ENCODE assay signal across 8 cellular contexts in the genomic region with DNA sequence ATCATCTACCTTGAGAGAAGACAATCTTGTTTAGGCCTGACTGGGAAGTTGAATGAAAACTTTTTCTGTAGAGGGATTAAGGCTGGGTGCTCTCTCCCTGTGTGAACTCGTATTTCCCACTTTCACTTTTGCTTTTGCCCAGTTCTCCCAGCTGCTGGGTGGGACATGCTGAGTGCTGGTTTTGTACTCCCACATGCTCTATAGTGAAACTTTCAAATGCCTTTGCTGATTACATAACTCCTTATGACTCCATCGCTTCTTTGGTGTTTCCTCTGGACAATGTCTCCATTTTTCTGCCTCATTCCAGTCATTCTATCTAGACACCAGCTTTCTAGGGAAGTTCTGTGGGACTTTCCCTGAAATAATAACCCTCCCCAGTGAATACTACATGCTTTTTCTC.
DNase-seq lines count a peak whose midpoint lies in the region; ATAC-seq and TF ChIP-seq lines count a peak whose summit lies in the region.

No MANE protein-coding gene starts in this region.

- no peaks in the 10 kb centered on the region for H3K36me3 Mint-ChIP-seq in CD4-positive, alpha-beta memory T cell

- no peak overlapping the region for H3K23ac ChIP-seq in trophoblast cell (ENCODE audit: low read length)

- H3K27ac ChIP-seq in CD4-positive, alpha-beta memory T cell (ENCODE audit: low read depth, low read length): no peak overlapping the region
- peak overlapping the region; percentile 65 for H3K27ac ChIP-seq in trophoblast cell (ENCODE audit: low read depth, low read length)
- H3K27ac ChIP-seq in tibial artery: no peak overlapping the region

- no peaks in the 10 kb centered on the region for H3K9me3 ChIP-seq in CD4-positive, alpha-beta memory T cell (ENCODE audit: control insufficient read depth in 1 of 2, low read length in 2 of 2)
- H3K9me3 ChIP-seq in MG63 (no peaks in the 10 kb centered on the region), trophoblast cell (ENCODE audit: insufficient read depth, low read depth, low read length) (no peaks in the 10 kb centered on the region), tibial artery (no peaks in the 10 kb centered on the region)

- H2AK5ac ChIP-seq in trophoblast cell (ENCODE audit: low read length): no peak overlapping the region

- H3K4me1 Mint-ChIP-seq in CD4-positive, alpha-beta memory T cell: peaks cover 6 to 16% (median 11%) of the 10 kb centered on the region in 4 donors

- H3K18ac ChIP-seq in trophoblast cell (ENCODE audit: low read length): no peak overlapping the region

- peak; percentile 93 for ATAC-seq in GM21360 (IDR thresholded peaks at IDR 0.05; ENCODE audit: unreplicated experiment)

- H3K27me3 Mint-ChIP-seq in CD4-positive, alpha-beta memory T cell: peaks cover 0 to 9% of the 10 kb centered on the region in 2 donors

- peak overlapping the region; percentile 26 for H3K4me2 ChIP-seq in trophoblast cell (ENCODE audit: low read length)

- DNase-seq in CD4-positive, alpha-beta memory T cell: no peak
- DNase-seq in MG63 (peak; percentile 31), epidermal melanocyte (ENCODE audit: insufficient read length, low spot score) (peak; percentile 71), trophoblast cell (peak; percentile 81 to 98), tibial artery (no peak), NCI-H2196 treated with DMSO at 0.1 percent for 48 hours (lab: John Stamatoyannopoulos, UW; ENCODE audit: unreplicated experiment) (no peak), SKM-1 treated with dmso at 0.1 percent for 144 hours (lab: John Stamatoyannopoulos, UW; ENCODE audit: unreplicated experiment) (no peak)

- H3K4me3 Mint-ChIP-seq in CD4-positive, alpha-beta memory T cell: peak overlapping the region in 5 of 8 donors; percentile 1 to 23 (median 17)

- H3K4ac ChIP-seq in trophoblast cell (ENCODE audit: low read depth, low read length): no peak overlapping the region

- H2BK120ac ChIP-seq in trophoblast cell (ENCODE audit: insufficient read depth, low read length, poor library complexity): peak overlapping the region; percentile 64

- H3K27ac Mint-ChIP-seq in CD4-positive, alpha-beta memory T cell: peak overlapping the region in 1 of 7 donors; percentile 15

- CTCF ChIA-PET in CD4-positive, alpha-beta memory T cell (lab: Charles Lee; ENCODE audit: partially characterized antibody): interaction anchor here (1.0 kb wide), 1 partner anchor 14 kb away, joined by 3 read pairs; no protein-coding TSS in a partner anchor

- no peak for TF ChIP-seq CTCF in tibial artery (IDR thresholded peaks at IDR 0.05)

- no peak overlapping the region for H4K12ac ChIP-seq in trophoblast cell (ENCODE audit: low read depth, low read length)

- peaks cover 18% of the 10 kb centered on the region for H3K4me1 ChIP-seq in CD4-positive, alpha-beta memory T cell (ENCODE audit: insufficient read depth, low read length)
- H3K4me1 ChIP-seq in trophoblast cell (ENCODE audit: control insufficient read depth in 1 of 2, insufficient read depth in 2 of 2, low read length in 2 of 2) (peaks cover 7 to 15% of the 10 kb centered on the region in 2 experiments), tibial artery (peaks cover 0 to 9% (median 2%) of the 10 kb centered on the region in 4 donors)

- no peaks in the 10 kb centered on the region for H3K36me3 ChIP-seq in CD4-positive, alpha-beta memory T cell (ENCODE audit: insufficient read depth, low read length)
- H3K36me3 ChIP-seq in MG63: no peaks in the 10 kb centered on the region
- H3K36me3 ChIP-seq in trophoblast cell (ENCODE audit: control insufficient read depth in 1 of 2, insufficient read depth in 2 of 2, low read length in 2 of 2): no peaks in the 10 kb centered on the region
- no peaks in the 10 kb centered on the region for H3K36me3 ChIP-seq in tibial artery

- no peak overlapping the region for H2AFZ ChIP-seq in trophoblast cell (ENCODE audit: insufficient read depth, low read length, poor library complexity)

- H3K27me3 ChIP-seq in CD4-positive, alpha-beta memory T cell (ENCODE audit: insufficient read depth, low read length): no peaks in the 10 kb centered on the region
- H3K27me3 ChIP-seq in MG63 (no peaks in the 10 kb centered on the region), trophoblast cell (ENCODE audit: insufficient read depth, low read length) (no peaks in the 10 kb centered on the region), tibial artery (peaks cover 0 to 2% of the 10 kb centered on the region in 2 donors)

- POLR2A ChIA-PET in CD4-positive, alpha-beta memory T cell (lab: Charles Lee; ENCODE audit: partially characterized antibody): no interaction called here

- H4K8ac ChIP-seq in trophoblast cell (ENCODE audit: low read depth, low read length): no peak overlapping the region

- peaks cover 7% of the 10 kb centered on the region for H3K79me1 ChIP-seq in trophoblast cell (ENCODE audit: low read length)

- H3K4me3 ChIP-seq in CD4-positive, alpha-beta memory T cell (ENCODE audit: low read length in 2 of 2): no peak overlapping the region
- H3K4me3 ChIP-seq in MG63 (peak overlapping the region; percentile 22), trophoblast cell (ENCODE audit: low read depth, low read length) (no peak overlapping the region), tibial artery (peak overlapping the region in 1 of 2 donors; percentile 2)

- peak overlapping the region; percentile 3 for H2BK5ac ChIP-seq in trophoblast cell (ENCODE audit: low read depth, low read length, poor library complexity)

- no peaks in the 10 kb centered on the region for H3K79me2 ChIP-seq in trophoblast cell (ENCODE audit: control insufficient read depth, insufficient read depth, low read length, poor library complexity)

- WGBS in trophoblast cell (ENCODE audit: extremely low coverage, insufficient coverage, insufficient read length): no CpG with 5 or more reads among the region's 2 CpGs

- no peak overlapping the region for H3K9ac ChIP-seq in trophoblast cell (ENCODE audit: low read length)

- H3K14ac ChIP-seq in trophoblast cell (ENCODE audit: low read length): no peak overlapping the region

- H2BK12ac ChIP-seq in trophoblast cell (ENCODE audit: low read length): peak overlapping the region; percentile 86

- H3K9me3 Mint-ChIP-seq in CD4-positive, alpha-beta memory T cell: no peaks in the 10 kb centered on the region

- intact Hi-C loops in CD4-positive, alpha-beta memory T cell (cut with micrococcal nuclease): loop anchor here (10.0 kb wide), 2 partner anchors 1041 to 1141 kb away; no protein-coding TSS in a partner anchor
- intact Hi-C loops in tibial artery (cut with DNase I; ENCODE audit: low total_unique reads): loop anchor here (10.0 kb wide), 1 partner anchor 841 kb away; a partner anchor contains a TSS

- no peak overlapping the region for H4K91ac ChIP-seq in trophoblast cell (ENCODE audit: low read depth, low read length)

Comparison
In these comparisons a context has a peak if more than half of its experiments do, and no peak if none do; other contexts are left out.
1. DNase-seq: peak in MG63 (single experiment), epidermal melanocyte (single experiment) and trophoblast cell (2 of 2); none in CD4-positive, alpha-beta memory T cell (0 of 5), tibial artery (0 of 2), NCI-H2196 treated with DMSO at 0.1 percent for 48 hours (single experiment) and SKM-1 treated with dmso at 0.1 percent for 144 hours (single experiment).